1 cellular context compared by ENCODE assay signal in genomic region chr4:69467797-69468196, GRCh38.
A peak's percentile ranks its signal among the peaks of the same experiment; 100 is the strongest.
TF ChIP-seq lines count a peak whose summit lies in the region.

No MANE protein-coding gene starts in this region.

TF ChIP-seq in H1, 55 proteins besides CTCF, POLR2A, EP300 and RAD21 (continued from another document):
- TF ChIP-seq CHD7 (IDR thresholded peaks at IDR 0.05; ENCODE audit: insufficient replicate concordance, low read length) (no peak), HDAC6 (IDR thresholded peaks at IDR 0.05; ENCODE audit: low read depth, low read length) (no peak), CREB1 (IDR thresholded peaks at IDR 0.05) (no peak), JUND (IDR thresholded peaks at IDR 0.05; ENCODE audit: low read length) (no peak), RNF2 (IDR thresholded peaks at IDR 0.05; ENCODE audit: borderline replicate concordance, low read depth, low read length, missing control alignments, poor library complexity, severe bottlenecking) (no peak), BRCA1 (IDR thresholded peaks at IDR 0.05; ENCODE audit: low read depth, low read length) (no peak), RXRA (IDR thresholded peaks at IDR 0.05; ENCODE audit: insufficient read depth, low read depth, low read length) (no peak), SP1 (IDR thresholded peaks at IDR 0.05; ENCODE audit: low read depth, low read length) (0 out of 2 replicates have a peak, but pooled peaks have one; percentile 22), POLR2AphosphoS5 (IDR thresholded peaks at IDR 0.05; ENCODE audit: low read depth, low read length) (no peak), E2F6 (IDR thresholded peaks at IDR 0.05) (peak; percentile 60; the same call in 1 of the 2 replicates), NANOG (IDR thresholded peaks at IDR 0.05; ENCODE audit: insufficient read depth, low read depth, low read length, poor library complexity, severe bottlenecking) (peak; percentile 73), POU5F1 (IDR thresholded peaks at IDR 0.05; ENCODE audit: low read depth, low read length) (peak; percentile 86), SP2 (IDR thresholded peaks at IDR 0.05; ENCODE audit: low read length) (no peak), TEAD4 (IDR thresholded peaks at IDR 0.05; ENCODE audit: low read depth, low read length) (no peak), TBP (IDR thresholded peaks at IDR 0.05; ENCODE audit: low read depth, low read length) (no peak), MAX (IDR thresholded peaks at IDR 0.05) (peak; percentile 87), USF2 (IDR thresholded peaks at IDR 0.05; ENCODE audit: low read length) (peak; percentile 50), CHD2 (IDR thresholded peaks at IDR 0.05; ENCODE audit: low read length) (no peak), KDM5A (IDR thresholded peaks at IDR 0.05; ENCODE audit: low read length) (no peak), RBBP5 (IDR thresholded peaks at IDR 0.05; ENCODE audit: borderline replicate concordance, low read depth, low read length) (no peak), ASH2L (IDR thresholded peaks at IDR 0.05; ENCODE audit: low read length) (no peak), YY1 (IDR thresholded peaks at IDR 0.05; ENCODE audit: low read depth, low read length) (peak; percentile 80), CBX5 (IDR thresholded peaks at IDR 0.05; ENCODE audit: low read depth, low read length) (no peak)
TF ChIP-seq in H1: peak in this region for 7.
